Comparison of ENCODE assay signal across 13 cellular contexts in the genomic region with DNA sequence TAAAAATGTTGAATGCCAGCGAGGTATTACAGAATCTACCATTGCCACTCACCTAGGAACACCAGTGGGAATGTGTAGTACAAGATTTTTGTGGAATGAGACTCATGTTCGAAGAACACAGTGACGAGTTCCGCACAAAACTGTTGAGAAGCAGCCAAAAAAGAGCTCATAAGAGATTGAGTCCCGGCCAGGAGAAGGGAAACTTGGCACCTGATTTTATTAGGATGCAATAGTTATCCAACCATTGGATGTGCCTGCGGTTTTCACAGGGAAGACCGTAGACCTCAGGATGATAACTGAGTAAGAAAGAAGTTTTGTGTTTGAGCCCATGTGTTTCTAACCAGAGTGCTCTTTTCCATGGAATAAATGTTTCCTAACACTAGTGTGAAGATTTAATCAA.
DNase-seq lines count a peak whose midpoint lies in the region; ATAC-seq and TF ChIP-seq lines count a peak whose summit lies in the region.
"Had no signal": no experiment of that assay in that cellular context is flagged by ENCODE, and none has a peak within 500 bp of the region (broad histone marks: within the 10 kb centered on the region; RNA-seq: fewer than 3 reads in every experiment).

No MANE protein-coding gene starts in this region.

- no peaks in the 10 kb centered on the region for H3K36me3 ChIP-seq in colonic mucosa
- no peaks in the 10 kb centered on the region for H3K36me3 ChIP-seq in transverse colon

- no peak for TF ChIP-seq POLR2A in lower leg skin (IDR thresholded peaks at IDR 0.05)
- TF ChIP-seq POLR2A in transverse colon (IDR thresholded peaks at IDR 0.05) = no peak

- in situ Hi-C loops in transverse colon (cut with MboI; ENCODE audit: low pct_ligation_motif_present in 1 of 4, low pct_unique_long_range_greater_than_20kb in 1 of 4, low sequenced_read_pairs in 3 of 4) = no loop called here

- ATAC-seq in GM19467 (IDR thresholded peaks at IDR 0.05; ENCODE audit: unreplicated experiment) = no peak

- no peak for TF ChIP-seq EP300 in transverse colon (IDR thresholded peaks at IDR 0.05; ENCODE audit: low read depth)

- peak; percentile 89 for DNase-seq in LNCaP clone FGC (ENCODE audit: low read depth)
- DNase-seq in colonic mucosa = peak; percentile 53
- peak; percentile 59 to 88 for DNase-seq in lower leg skin (ENCODE audit: low spot score in 2 of 2)
- DNase-seq in transverse colon = peak; percentile 49
- DNase-seq in DMS153 (lab: John Stamatoyannopoulos, UW) = no peak
- no peak for DNase-seq in NCI-H526 (lab: John Stamatoyannopoulos, UW)
- DNase-seq in middle frontal gyrus (ENCODE audit: extremely low spot score, low spot score) = no peak
- DNase-seq: activated naive CD4-positive, alpha-beta T cell; DND-41; effector CD8-positive, alpha-beta T cell had no signal

- no peak overlapping the region for H3K9ac ChIP-seq in colonic mucosa (ENCODE audit: low read depth in 2 of 2, low read length in 2 of 2)
- H3K9ac ChIP-seq: KMS-11 had no signal

- H3K27me3 ChIP-seq in colonic mucosa (no peaks in the 10 kb centered on the region), transverse colon (no peaks in the 10 kb centered on the region)

- 14 to 49% methylated on average over 7 of the region's 7 CpGs for WGBS in lower leg skin, 2 donors
- WGBS in transverse colon (ENCODE audit: low coverage in 1 of 2), 2 donors = 23 to 25% methylated on average over 5 to 7 of the region's 7 CpGs

- intact Hi-C loops in colonic mucosa (cut with DNase I) = loop anchor here (10.0 kb wide), 1 partner anchor 85 kb away; the partner anchor contains the start of gene PTPRG
- intact Hi-C loops in lower leg skin (cut with DNase I; ENCODE audit: low total_unique reads) = no loop called here
- intact Hi-C loops in transverse colon (cut with DNase I; ENCODE audit: low total_unique reads) = no loop called here

- H3K4me1 ChIP-seq in colonic mucosa = no peaks in the 10 kb centered on the region
- H3K4me1 ChIP-seq in transverse colon = peaks cover 6 to 44% (median 24%) of the 10 kb centered on the region in 4 donors

- H3K27ac ChIP-seq in colonic mucosa (no peak overlapping the region), transverse colon (peak overlapping the region; percentile 28 to 83 (median 62))
- H3K27ac ChIP-seq: KMS-11 had no signal

- no peak overlapping the region for H3K4me3 ChIP-seq in LNCaP clone FGC (ENCODE audit: low read depth, low read length)
- H3K4me3 ChIP-seq in colonic mucosa = no peak overlapping the region
- no peak overlapping the region for H3K4me3 ChIP-seq in lower leg skin (ENCODE audit: low read depth, poor library complexity, severe bottlenecking)
- H3K4me3 ChIP-seq in transverse colon = no peak overlapping the region
- H3K4me3 ChIP-seq: smooth muscle cell had no signal

- TF ChIP-seq CTCF in LNCaP clone FGC (IDR thresholded peaks at IDR 0.05; ENCODE audit: control insufficient read depth, extremely low read depth, insufficient read depth) = no peak
- TF ChIP-seq CTCF in colonic mucosa (IDR thresholded peaks at IDR 0.05) = no peak
- TF ChIP-seq CTCF in lower leg skin (IDR thresholded peaks at IDR 0.05) = no peak
- TF ChIP-seq CTCF in transverse colon (IDR thresholded peaks at IDR 0.05) = no peak

- H3K9me3 ChIP-seq in colonic mucosa (no peaks in the 10 kb centered on the region), transverse colon (no peaks in the 10 kb centered on the region)

Comparison
In these comparisons a context has a peak if more than half of its experiments do, and no peak if none do; other contexts are left out.
1. DNase-seq: peak in LNCaP clone FGC (single experiment), colonic mucosa (single experiment), lower leg skin (2 of 2) and transverse colon (single experiment); none in DMS153 (single experiment), NCI-H526 (0 of 2) and middle frontal gyrus (single experiment).